Comparison of ENCODE assay signal across 11 cellular contexts in the genomic region with DNA sequence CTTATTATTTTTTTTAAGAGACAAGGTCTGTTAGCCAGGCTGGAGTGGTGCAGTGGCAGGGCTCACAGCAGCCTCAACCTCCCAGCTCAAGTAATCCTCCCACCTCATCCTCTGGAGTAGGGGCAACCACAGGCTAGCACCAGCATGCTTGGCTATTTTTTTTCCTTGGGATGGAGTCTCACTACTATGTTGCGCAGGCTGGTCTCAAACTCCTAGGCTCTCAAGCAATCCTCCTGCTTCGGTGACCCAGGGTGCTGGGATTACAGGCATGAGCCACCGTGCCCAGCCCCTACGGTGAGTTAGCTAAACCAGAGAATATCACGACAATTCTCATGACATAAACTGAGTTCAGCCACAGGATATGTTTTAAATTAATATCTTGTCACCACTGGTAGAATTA. TPM values are rescaled to one million over a fixed set of nuclear protein-coding genes. Genes with fewer than 3 reads are reported as not detected.
DNase-seq lines count a peak whose midpoint lies in the region; ATAC-seq and TF ChIP-seq lines count a peak whose summit lies in the region.
"Had no signal": no experiment of that assay in that cellular context is flagged by ENCODE, and none has a peak within 500 bp of the region (broad histone marks: within the 10 kb centered on the region; RNA-seq: fewer than 3 reads in every experiment).

No MANE protein-coding gene starts in this region.

- no peak overlapping the region for H3K27ac Mint-ChIP-seq in activated CD4-positive, alpha-beta T cell treated with anti-CD3 and anti-CD28 coated beads, Interleukin-2, amount 10 ng/mL, durations not matched to agents 7 days and 5 days
- H3K27ac Mint-ChIP-seq in progenitor cell of endocrine pancreas = peak overlapping the region; percentile 35

- H3K9me3 ChIP-seq in OCI-LY1 (ENCODE audit: low read length) = no peaks in the 10 kb centered on the region
- no peaks in the 10 kb centered on the region for H3K9me3 ChIP-seq in vagina
- H3K9me3 ChIP-seq in upper lobe of right lung = no peaks in the 10 kb centered on the region

- no peak for DNase-seq in activated CD4-positive, alpha-beta T cell treated with anti-CD3 and anti-CD28 coated beads, Interleukin-2, amount 10 ng/mL, durations not matched to agents 7 days and 5 days
- no peak for DNase-seq in activated CD4-positive, alpha-beta T cell treated with anti-CD3 and anti-CD28 coated beads, Interleukin-2, amount 50 U/mL, for 48 hours
- DNase-seq in epithelial cell of proximal tubule (ENCODE audit: low read depth) (no peak), progenitor cell of endocrine pancreas (ENCODE audit: low spot score, unreplicated experiment) (no peak), vagina (ENCODE audit: extremely low spot score in 2 of 2) (no peak), upper lobe of right lung (no peak)
- DNase-seq: activated gamma-delta T cell had no signal

- peaks cover 63% of the 10 kb centered on the region for H3K79me2 ChIP-seq in OCI-LY1 (ENCODE audit: insufficient read depth, low read length)

- TF ChIP-seq POLR2A in vagina (IDR thresholded peaks at IDR 0.05) = no peak

- POLR2A ChIA-PET in activated CD4-positive, alpha-beta T cell treated with anti-CD3 and anti-CD28 coated beads, Interleukin-2, amount 10 ng/mL, durations not matched to agents 7 days and 5 days (lab: Charles Lee) = no interaction called here

- intact Hi-C loops in vagina (cut with DNase I) = no loop called here
- intact Hi-C loops in upper lobe of right lung (cut with DNase I) = no loop called here

- no peaks in the 10 kb centered on the region for H3K9me2 ChIP-seq in OCI-LY1 (ENCODE audit: low read depth, low read length)

- H4K20me1 ChIP-seq in OCI-LY1 (ENCODE audit: insufficient read depth, low read length) = no peaks in the 10 kb centered on the region

- H2AFZ ChIP-seq in OCI-LY1 (ENCODE audit: low read length) = no peak overlapping the region

- peaks cover 38% of the 10 kb centered on the region for H3K4me1 Mint-ChIP-seq in activated CD4-positive, alpha-beta T cell treated with anti-CD3 and anti-CD28 coated beads, Interleukin-2, amount 10 ng/mL, durations not matched to agents 7 days and 5 days
- H3K4me1 Mint-ChIP-seq in progenitor cell of endocrine pancreas (ENCODE audit: low read depth) = peaks cover 17% of the 10 kb centered on the region

- H3K4me3 ChIP-seq in OCI-LY1 (ENCODE audit: low read depth, low read length, poor library complexity, severe bottlenecking) = peak overlapping the region; percentile 96
- H3K4me3 ChIP-seq in epithelial cell of proximal tubule (ENCODE audit: low read depth, low read length) = peak overlapping the region; percentile 79
- H3K4me3 ChIP-seq in vagina = peak overlapping the region in 1 of 2 donors; percentile 96
- no peak overlapping the region for H3K4me3 ChIP-seq in upper lobe of right lung

- no peaks in the 10 kb centered on the region for H3K27me3 Mint-ChIP-seq in activated CD4-positive, alpha-beta T cell treated with anti-CD3 and anti-CD28 coated beads, Interleukin-2, amount 10 ng/mL, durations not matched to agents 7 days and 5 days
- H3K27me3 Mint-ChIP-seq in progenitor cell of endocrine pancreas = no peaks in the 10 kb centered on the region

- H3K4me1 ChIP-seq in OCI-LY1 (ENCODE audit: insufficient read depth, low read length, severe bottlenecking) (peaks cover 58% of the 10 kb centered on the region), vagina (peaks cover 29% of the 10 kb centered on the region), upper lobe of right lung (peaks cover 19% of the 10 kb centered on the region)

- H3K36me3 ChIP-seq in OCI-LY1 (ENCODE audit: insufficient read depth, low read length) (no peaks in the 10 kb centered on the region), vagina (no peaks in the 10 kb centered on the region), upper lobe of right lung (no peaks in the 10 kb centered on the region)

- H3K4me2 ChIP-seq in OCI-LY1 (ENCODE audit: low read length) = peak overlapping the region; percentile 82

- no peaks in the 10 kb centered on the region for H3F3A ChIP-seq in OCI-LY1 (ENCODE audit: insufficient read depth, low read length)

- no peaks in the 10 kb centered on the region for H3K9me3 Mint-ChIP-seq in activated CD4-positive, alpha-beta T cell treated with anti-CD3 and anti-CD28 coated beads, Interleukin-2, amount 10 ng/mL, durations not matched to agents 7 days and 5 days
- H3K9me3 Mint-ChIP-seq in progenitor cell of endocrine pancreas (ENCODE audit: low read depth) = no peaks in the 10 kb centered on the region

- TF ChIP-seq CTCF in OCI-LY1 (IDR thresholded peaks at IDR 0.05; ENCODE audit: low read length) (no peak), epithelial cell of proximal tubule (conservative IDR thresholded peaks at IDR 0.05; ENCODE audit: low read depth, low read length) (no peak), progenitor cell of endocrine pancreas (IDR thresholded peaks at IDR 0.05; ENCODE audit: unreplicated experiment) (no peak), vagina (IDR thresholded peaks at IDR 0.05) (no peak), upper lobe of right lung (IDR thresholded peaks at IDR 0.05) (no peak)

- CTCF ChIA-PET in activated CD4-positive, alpha-beta T cell treated with anti-CD3 and anti-CD28 coated beads, Interleukin-2, amount 10 ng/mL, durations not matched to agents 7 days and 5 days (lab: Charles Lee) = no interaction called here

- H3K27ac ChIP-seq in OCI-LY1 (ENCODE audit: low read depth, low read length, poor library complexity, severe bottlenecking) (peak overlapping the region; percentile 60), vagina (no peak overlapping the region), upper lobe of right lung (no peak overlapping the region)

- ATAC-seq in GM19452 (IDR thresholded peaks at IDR 0.05; ENCODE audit: unreplicated experiment) = no peak
- no peak for ATAC-seq in upper lobe of right lung
- ATAC-seq: esophagus mucosa, left lobe of liver had no signal

- H3K4me3 Mint-ChIP-seq in activated CD4-positive, alpha-beta T cell treated with anti-CD3 and anti-CD28 coated beads, Interleukin-2, amount 10 ng/mL, durations not matched to agents 7 days and 5 days = peak overlapping the region; percentile 90
- peak overlapping the region; percentile 96 for H3K4me3 Mint-ChIP-seq in progenitor cell of endocrine pancreas (ENCODE audit: low read depth)

- peak overlapping the region; percentile 90 for H3K9ac ChIP-seq in OCI-LY1 (ENCODE audit: low read length)

- H3K27me3 ChIP-seq in OCI-LY1 (ENCODE audit: insufficient read depth, low read length) (no peaks in the 10 kb centered on the region), vagina (no peaks in the 10 kb centered on the region), upper lobe of right lung (no peaks in the 10 kb centered on the region)

- no peaks in the 10 kb centered on the region for H3K36me3 Mint-ChIP-seq in activated CD4-positive, alpha-beta T cell treated with anti-CD3 and anti-CD28 coated beads, Interleukin-2, amount 10 ng/mL, durations not matched to agents 7 days and 5 days (ENCODE audit: low read depth)
- H3K36me3 Mint-ChIP-seq in progenitor cell of endocrine pancreas (ENCODE audit: insufficient read depth) = peaks cover 1% of the 10 kb centered on the region

RNA-seq across cellular contexts. Expression of a gene that starts 2.0 kb away (rescaled TPM):
- 10 to 100 TPM; 54.0 to 54.8 TPM for total RNA-seq in activated CD4-positive, alpha-beta T cell treated with anti-CD3 and anti-CD28 coated beads, Interleukin-2, amount 10 ng/mL, durations not matched to agents 7 days and 5 days
- 11.3 and 17.1 TPM in 2 replicates for total RNA-seq in epithelial cell of proximal tubule
- 64.6 and 66.1 TPM in 2 replicates for total RNA-seq in progenitor cell of endocrine pancreas
- 25.5 TPM for total RNA-seq in vagina
- total RNA-seq in upper lobe of right lung = 49.9 TPM
